In the genomic region with DNA sequence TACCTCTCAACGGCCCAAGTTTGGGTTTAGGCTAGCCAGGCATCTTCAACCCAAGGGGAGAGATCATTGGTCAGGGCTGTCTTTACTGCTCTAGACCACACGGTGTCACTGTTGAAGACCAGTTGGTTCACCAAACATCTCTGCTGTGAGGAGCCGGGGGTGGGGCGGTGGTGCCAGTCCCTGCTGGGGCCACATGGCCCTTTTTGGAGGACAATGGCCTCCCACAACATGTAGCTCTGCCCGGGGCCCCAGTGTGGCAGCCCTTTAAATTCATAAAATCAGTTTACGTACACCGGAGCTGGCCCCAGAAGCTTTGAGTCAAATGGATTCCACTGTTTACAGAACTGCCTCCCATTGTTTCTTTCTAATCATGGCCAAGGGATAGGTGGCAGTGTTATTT, we compare ENCODE assay signal across 1 cellular context.
A peak's percentile ranks its signal among the peaks of the same experiment; 100 is the strongest.
TF ChIP-seq lines count a peak whose summit lies in the region.

No MANE protein-coding gene starts in this region.

TF ChIP-seq in HepG2, 621 proteins besides CTCF, POLR2A, EP300 and RAD21 (continued from another document and continues in another):
- TF ChIP-seq, protein P1, sequence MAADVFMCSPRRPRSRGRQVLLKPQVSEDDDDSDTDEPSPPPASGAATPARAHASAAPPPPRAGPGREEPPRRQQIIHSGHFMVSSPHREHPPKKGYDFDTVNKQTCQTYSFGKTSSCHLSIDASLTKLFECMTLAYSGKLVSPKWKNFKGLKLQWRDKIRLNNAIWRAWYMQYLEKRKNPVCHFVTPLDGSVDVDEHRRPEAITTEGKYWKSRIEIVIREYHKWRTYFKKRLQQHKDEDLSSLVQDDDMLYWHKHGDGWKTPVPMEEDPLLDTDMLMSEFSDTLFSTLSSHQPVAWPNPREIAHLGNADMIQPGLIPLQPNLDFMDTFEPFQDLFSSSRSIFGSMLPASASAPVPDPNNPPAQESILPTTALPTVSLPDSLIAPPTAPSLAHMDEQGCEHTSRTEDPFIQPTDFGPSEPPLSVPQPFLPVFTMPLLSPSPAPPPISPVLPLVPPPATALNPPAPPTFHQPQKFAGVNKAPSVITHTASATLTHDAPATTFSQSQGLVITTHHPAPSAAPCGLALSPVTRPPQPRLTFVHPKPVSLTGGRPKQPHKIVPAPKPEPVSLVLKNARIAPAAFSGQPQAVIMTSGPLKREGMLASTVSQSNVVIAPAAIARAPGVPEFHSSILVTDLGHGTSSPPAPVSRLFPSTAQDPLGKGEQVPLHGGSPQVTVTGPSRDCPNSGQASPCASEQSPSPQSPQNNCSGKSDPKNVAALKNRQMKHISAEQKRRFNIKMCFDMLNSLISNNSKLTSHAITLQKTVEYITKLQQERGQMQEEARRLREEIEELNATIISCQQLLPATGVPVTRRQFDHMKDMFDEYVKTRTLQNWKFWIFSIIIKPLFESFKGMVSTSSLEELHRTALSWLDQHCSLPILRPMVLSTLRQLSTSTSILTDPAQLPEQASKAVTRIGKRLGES (CRISPR knock-in tag; IDR thresholded peaks at IDR 0.05; ENCODE audit: borderline replicate concordance): no peak
- TF ChIP-seq MED13 (CRISPR knock-in tag; IDR thresholded peaks at IDR 0.05): no peak
- TF ChIP-seq NPAS2 (CRISPR knock-in tag; IDR thresholded peaks at IDR 0.05; ENCODE audit: borderline replicate concordance): no peak
- no peak for TF ChIP-seq BHLHE40 (IDR thresholded peaks at IDR 0.05; ENCODE audit: low read length)
- TF ChIP-seq, protein P2, sequence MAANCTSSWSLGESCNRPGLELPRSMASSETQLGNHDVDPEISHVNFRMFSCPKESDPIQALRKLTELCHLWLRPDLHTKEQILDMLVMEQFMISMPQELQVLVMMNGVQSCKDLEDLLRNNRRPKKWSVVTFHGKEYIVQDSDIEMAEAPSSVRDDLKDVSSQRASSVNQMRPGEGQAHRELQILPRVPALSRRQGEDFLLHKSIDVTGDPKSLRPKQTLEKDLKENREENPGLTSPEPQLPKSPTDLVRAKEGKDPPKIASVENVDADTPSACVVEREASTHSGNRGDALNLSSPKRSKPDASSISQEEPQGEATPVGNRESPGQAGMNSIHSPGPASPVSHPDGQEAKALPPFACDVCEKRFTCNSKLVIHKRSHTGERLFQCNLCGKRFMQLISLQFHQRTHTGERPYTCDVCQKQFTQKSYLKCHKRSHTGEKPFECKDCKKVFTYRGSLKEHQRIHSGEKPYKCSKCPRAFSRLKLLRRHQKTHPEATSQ (CRISPR knock-in tag; IDR thresholded peaks at IDR 0.05; ENCODE audit: borderline replicate concordance): no peak
- TF ChIP-seq, protein P3, sequence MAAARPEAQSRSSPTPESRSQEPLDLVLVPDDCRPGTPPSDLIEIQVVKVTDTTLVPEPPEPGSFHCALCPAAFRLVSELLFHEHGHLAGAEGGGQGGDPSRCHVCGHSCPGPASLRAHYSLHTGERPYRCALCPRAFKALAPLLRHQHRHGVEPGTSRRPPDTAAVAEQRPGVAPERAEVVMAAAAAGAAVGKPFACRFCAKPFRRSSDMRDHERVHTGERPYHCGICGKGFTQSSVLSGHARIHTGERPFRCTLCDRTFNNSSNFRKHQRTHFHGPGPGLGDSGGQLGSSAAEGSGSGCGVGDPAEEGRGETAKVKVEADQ (CRISPR knock-in tag; IDR thresholded peaks at IDR 0.05; ENCODE audit: borderline replicate concordance): no peak
- TF ChIP-seq SUZ12 (IDR thresholded peaks at IDR 0.05; ENCODE audit: low read depth, low read length): no peak
- TF ChIP-seq TEAD3 (CRISPR knock-in tag; optimal IDR thresholded peaks at IDR 0.05; ENCODE audit: borderline replicate concordance): peak; percentile 70
- TF ChIP-seq, protein P4, sequence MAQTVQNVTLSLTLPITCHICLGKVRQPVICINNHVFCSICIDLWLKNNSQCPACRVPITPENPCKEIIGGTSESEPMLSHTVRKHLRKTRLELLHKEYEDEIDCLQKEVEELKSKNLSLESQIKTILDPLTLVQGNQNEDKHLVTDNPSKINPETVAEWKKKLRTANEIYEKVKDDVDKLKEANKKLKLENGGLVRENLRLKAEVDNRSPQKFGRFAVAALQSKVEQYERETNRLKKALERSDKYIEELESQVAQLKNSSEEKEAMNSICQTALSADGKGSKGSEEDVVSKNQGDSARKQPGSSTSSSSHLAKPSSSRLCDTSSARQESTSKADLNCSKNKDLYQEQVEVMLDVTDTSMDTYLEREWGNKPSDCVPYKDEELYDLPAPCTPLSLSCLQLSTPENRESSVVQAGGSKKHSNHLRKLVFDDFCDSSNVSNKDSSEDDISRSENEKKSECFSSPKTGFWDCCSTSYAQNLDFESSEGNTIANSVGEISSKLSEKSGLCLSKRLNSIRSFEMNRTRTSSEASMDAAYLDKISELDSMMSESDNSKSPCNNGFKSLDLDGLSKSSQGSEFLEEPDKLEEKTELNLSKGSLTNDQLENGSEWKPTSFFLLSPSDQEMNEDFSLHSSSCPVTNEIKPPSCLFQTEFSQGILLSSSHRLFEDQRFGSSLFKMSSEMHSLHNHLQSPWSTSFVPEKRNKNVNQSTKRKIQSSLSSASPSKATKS (CRISPR knock-in tag; IDR thresholded peaks at IDR 0.05): no peak
- TF ChIP-seq, protein P5, sequence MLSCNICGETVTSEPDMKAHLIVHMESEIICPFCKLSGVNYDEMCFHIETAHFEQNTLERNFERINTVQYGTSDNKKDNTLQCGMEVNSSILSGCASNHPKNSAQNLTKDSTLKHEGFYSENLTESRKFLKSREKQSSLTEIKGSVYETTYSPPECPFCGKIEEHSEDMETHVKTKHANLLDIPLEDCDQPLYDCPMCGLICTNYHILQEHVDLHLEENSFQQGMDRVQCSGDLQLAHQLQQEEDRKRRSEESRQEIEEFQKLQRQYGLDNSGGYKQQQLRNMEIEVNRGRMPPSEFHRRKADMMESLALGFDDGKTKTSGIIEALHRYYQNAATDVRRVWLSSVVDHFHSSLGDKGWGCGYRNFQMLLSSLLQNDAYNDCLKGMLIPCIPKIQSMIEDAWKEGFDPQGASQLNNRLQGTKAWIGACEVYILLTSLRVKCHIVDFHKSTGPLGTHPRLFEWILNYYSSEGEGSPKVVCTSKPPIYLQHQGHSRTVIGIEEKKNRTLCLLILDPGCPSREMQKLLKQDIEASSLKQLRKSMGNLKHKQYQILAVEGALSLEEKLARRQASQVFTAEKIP (CRISPR knock-in tag; IDR thresholded peaks at IDR 0.05; ENCODE audit: borderline replicate concordance): no peak
- TF ChIP-seq, protein P6, sequence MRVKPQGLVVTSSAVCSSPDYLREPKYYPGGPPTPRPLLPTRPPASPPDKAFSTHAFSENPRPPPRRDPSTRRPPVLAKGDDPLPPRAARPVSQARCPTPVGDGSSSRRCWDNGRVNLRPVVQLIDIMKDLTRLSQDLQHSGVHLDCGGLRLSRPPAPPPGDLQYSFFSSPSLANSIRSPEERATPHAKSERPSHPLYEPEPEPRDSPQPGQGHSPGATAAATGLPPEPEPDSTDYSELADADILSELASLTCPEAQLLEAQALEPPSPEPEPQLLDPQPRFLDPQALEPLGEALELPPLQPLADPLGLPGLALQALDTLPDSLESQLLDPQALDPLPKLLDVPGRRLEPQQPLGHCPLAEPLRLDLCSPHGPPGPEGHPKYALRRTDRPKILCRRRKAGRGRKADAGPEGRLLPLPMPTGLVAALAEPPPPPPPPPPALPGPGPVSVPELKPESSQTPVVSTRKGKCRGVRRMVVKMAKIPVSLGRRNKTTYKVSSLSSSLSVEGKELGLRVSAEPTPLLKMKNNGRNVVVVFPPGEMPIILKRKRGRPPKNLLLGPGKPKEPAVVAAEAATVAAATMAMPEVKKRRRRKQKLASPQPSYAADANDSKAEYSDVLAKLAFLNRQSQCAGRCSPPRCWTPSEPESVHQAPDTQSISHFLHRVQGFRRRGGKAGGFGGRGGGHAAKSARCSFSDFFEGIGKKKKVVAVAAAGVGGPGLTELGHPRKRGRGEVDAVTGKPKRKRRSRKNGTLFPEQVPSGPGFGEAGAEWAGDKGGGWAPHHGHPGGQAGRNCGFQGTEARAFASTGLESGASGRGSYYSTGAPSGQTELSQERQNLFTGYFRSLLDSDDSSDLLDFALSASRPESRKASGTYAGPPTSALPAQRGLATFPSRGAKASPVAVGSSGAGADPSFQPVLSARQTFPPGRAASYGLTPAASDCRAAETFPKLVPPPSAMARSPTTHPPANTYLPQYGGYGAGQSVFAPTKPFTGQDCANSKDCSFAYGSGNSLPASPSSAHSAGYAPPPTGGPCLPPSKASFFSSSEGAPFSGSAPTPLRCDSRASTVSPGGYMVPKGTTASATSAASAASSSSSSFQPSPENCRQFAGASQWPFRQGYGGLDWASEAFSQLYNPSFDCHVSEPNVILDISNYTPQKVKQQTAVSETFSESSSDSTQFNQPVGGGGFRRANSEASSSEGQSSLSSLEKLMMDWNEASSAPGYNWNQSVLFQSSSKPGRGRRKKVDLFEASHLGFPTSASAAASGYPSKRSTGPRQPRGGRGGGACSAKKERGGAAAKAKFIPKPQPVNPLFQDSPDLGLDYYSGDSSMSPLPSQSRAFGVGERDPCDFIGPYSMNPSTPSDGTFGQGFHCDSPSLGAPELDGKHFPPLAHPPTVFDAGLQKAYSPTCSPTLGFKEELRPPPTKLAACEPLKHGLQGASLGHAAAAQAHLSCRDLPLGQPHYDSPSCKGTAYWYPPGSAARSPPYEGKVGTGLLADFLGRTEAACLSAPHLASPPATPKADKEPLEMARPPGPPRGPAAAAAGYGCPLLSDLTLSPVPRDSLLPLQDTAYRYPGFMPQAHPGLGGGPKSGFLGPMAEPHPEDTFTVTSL (CRISPR knock-in tag; IDR thresholded peaks at IDR 0.05; ENCODE audit: borderline replicate concordance): no peak
- TF ChIP-seq TBP (CRISPR knock-in tag; IDR thresholded peaks at IDR 0.05): no peak
- TF ChIP-seq CBX2 (IDR thresholded peaks at IDR 0.05; ENCODE audit: low read depth, low read length): no peak
- TF ChIP-seq CBX2 (CRISPR knock-in tag; IDR thresholded peaks at IDR 0.05; ENCODE audit: low read depth): no peak
- TF ChIP-seq ZNF383 (CRISPR knock-in tag; IDR thresholded peaks at IDR 0.05; ENCODE audit: borderline replicate concordance): no peak
- no peak for TF ChIP-seq SP140L (CRISPR knock-in tag; IDR thresholded peaks at IDR 0.05; ENCODE audit: borderline replicate concordance)
- TF ChIP-seq ZNF883 (CRISPR knock-in tag; IDR thresholded peaks at IDR 0.05; ENCODE audit: not compliant biosample characterization): no peak
- TF ChIP-seq, protein P7, sequence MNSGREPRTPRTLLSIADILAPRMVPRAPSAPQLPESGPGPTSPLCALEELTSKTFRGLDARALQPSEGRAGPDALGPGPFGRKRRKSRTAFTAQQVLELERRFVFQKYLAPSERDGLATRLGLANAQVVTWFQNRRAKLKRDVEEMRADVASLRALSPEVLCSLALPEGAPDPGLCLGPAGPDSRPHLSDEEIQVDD (CRISPR knock-in tag; IDR thresholded peaks at IDR 0.05; ENCODE audit: borderline replicate concordance): no peak
- TF ChIP-seq, protein P8, sequence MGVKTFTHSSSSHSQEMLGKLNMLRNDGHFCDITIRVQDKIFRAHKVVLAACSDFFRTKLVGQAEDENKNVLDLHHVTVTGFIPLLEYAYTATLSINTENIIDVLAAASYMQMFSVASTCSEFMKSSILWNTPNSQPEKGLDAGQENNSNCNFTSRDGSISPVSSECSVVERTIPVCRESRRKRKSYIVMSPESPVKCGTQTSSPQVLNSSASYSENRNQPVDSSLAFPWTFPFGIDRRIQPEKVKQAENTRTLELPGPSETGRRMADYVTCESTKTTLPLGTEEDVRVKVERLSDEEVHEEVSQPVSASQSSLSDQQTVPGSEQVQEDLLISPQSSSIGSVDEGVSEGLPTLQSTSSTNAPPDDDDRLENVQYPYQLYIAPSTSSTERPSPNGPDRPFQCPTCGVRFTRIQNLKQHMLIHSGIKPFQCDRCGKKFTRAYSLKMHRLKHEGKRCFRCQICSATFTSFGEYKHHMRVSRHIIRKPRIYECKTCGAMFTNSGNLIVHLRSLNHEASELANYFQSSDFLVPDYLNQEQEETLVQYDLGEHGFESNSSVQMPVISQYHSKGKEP (CRISPR knock-in tag; IDR thresholded peaks at IDR 0.05): no peak
- TF ChIP-seq ZNF839 (CRISPR knock-in tag; IDR thresholded peaks at IDR 0.05; ENCODE audit: borderline replicate concordance): no peak
- no peak for TF ChIP-seq ARHGAP35 (CRISPR knock-in tag; IDR thresholded peaks at IDR 0.05; ENCODE audit: borderline replicate concordance)
- TF ChIP-seq ZSCAN20 (CRISPR knock-in tag; IDR thresholded peaks at IDR 0.05; ENCODE audit: borderline replicate concordance): no peak
- no peak for TF ChIP-seq ZFP37 (CRISPR knock-in tag; IDR thresholded peaks at IDR 0.05; ENCODE audit: borderline replicate concordance)
- TF ChIP-seq, protein P9, sequence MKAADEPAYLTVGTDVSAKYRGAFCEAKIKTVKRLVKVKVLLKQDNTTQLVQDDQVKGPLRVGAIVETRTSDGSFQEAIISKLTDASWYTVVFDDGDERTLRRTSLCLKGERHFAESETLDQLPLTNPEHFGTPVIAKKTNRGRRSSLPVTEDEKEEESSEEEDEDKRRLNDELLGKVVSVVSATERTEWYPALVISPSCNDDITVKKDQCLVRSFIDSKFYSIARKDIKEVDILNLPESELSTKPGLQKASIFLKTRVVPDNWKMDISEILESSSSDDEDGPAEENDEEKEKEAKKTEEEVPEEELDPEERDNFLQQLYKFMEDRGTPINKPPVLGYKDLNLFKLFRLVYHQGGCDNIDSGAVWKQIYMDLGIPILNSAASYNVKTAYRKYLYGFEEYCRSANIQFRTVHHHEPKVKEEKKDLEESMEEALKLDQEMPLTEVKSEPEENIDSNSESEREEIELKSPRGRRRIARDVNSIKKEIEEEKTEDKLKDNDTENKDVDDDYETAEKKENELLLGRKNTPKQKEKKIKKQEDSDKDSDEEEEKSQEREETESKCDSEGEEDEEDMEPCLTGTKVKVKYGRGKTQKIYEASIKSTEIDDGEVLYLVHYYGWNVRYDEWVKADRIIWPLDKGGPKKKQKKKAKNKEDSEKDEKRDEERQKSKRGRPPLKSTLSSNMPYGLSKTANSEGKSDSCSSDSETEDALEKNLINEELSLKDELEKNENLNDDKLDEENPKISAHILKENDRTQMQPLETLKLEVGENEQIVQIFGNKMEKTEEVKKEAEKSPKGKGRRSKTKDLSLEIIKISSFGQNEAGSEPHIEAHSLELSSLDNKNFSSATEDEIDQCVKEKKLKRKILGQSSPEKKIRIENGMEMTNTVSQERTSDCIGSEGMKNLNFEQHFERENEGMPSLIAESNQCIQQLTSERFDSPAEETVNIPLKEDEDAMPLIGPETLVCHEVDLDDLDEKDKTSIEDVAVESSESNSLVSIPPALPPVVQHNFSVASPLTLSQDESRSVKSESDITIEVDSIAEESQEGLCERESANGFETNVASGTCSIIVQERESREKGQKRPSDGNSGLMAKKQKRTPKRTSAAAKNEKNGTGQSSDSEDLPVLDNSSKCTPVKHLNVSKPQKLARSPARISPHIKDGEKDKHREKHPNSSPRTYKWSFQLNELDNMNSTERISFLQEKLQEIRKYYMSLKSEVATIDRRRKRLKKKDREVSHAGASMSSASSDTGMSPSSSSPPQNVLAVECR (CRISPR knock-in tag; IDR thresholded peaks at IDR 0.05; ENCODE audit: borderline replicate concordance): no peak
- TF ChIP-seq, protein P10, sequence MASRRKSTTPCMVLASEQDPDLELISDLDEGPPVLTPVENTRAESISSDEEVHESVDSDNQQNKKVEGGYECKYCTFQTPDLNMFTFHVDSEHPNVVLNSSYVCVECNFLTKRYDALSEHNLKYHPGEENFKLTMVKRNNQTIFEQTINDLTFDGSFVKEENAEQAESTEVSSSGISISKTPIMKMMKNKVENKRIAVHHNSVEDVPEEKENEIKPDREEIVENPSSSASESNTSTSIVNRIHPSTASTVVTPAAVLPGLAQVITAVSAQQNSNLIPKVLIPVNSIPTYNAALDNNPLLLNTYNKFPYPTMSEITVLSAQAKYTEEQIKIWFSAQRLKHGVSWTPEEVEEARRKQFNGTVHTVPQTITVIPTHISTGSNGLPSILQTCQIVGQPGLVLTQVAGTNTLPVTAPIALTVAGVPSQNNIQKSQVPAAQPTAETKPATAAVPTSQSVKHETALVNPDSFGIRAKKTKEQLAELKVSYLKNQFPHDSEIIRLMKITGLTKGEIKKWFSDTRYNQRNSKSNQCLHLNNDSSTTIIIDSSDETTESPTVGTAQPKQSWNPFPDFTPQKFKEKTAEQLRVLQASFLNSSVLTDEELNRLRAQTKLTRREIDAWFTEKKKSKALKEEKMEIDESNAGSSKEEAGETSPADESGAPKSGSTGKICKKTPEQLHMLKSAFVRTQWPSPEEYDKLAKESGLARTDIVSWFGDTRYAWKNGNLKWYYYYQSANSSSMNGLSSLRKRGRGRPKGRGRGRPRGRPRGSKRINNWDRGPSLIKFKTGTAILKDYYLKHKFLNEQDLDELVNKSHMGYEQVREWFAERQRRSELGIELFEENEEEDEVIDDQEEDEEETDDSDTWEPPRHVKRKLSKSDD (CRISPR knock-in tag; IDR thresholded peaks at IDR 0.05; ENCODE audit: low read depth): no peak
